Comparison of ENCODE assay signal across 16 cellular contexts in the genomic region with DNA sequence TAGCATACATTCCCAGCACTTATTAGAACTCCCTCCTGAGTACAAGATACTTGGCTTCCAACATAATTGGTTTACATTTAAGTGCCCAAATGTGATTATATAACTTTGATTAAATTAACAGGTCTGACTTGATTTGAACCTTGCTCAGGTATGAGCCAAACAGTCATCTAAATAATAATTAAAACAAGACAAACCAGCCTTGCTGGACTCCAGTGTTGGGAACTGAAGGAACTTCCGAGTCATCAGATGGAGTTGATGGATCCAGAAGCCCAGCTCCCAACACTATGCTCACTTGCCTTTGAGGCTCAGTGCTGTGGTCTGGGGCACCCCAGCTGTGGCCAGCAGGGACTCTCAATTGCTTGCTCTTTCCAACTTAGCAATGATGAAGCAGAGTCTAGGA.
DNase-seq lines count a peak whose midpoint lies in the region; TF ChIP-seq lines count a peak whose summit lies in the region.
"Had no signal": no experiment of that assay in that cellular context is flagged by ENCODE, and none has a peak within 500 bp of the region (broad histone marks: within the 10 kb centered on the region; RNA-seq: fewer than 3 reads in every experiment).

No MANE protein-coding gene starts in this region.

- H3K4me3 ChIP-seq in PC-9, result no peak overlapping the region
- H3K4me3 ChIP-seq in right atrium auricular region, result no peak overlapping the region
- H3K4me3 ChIP-seq: A549 had no signal

- H3K9me2 ChIP-seq in PC-9 (ENCODE audit: insufficient read depth), result no peaks in the 10 kb centered on the region

- peaks cover 37% of the 10 kb centered on the region for H3K4me1 ChIP-seq in PC-9 (replicated peaks; ENCODE audit: insufficient read depth)
- no peaks in the 10 kb centered on the region for H3K4me1 ChIP-seq in right atrium auricular region
- H3K4me1 ChIP-seq: A549, BE2C had no signal

- intact Hi-C loops in PC-9 (cut with micrococcal nuclease; ENCODE audit: unreplicated experiment), result no loop called here

- peaks cover 6% of the 10 kb centered on the region for H3K36me3 Mint-ChIP-seq in type B pancreatic cell

- DNase-seq in PC-9, result peak in 1 of 2 experiments; percentile 77
- peak; percentile 10 for DNase-seq in ecto neural progenitor cell (ENCODE audit: low spot score)
- peak; percentile 12 for DNase-seq in myocyte (ENCODE audit: low read depth)
- DNase-seq in type B pancreatic cell (ENCODE audit: extremely low spot score, unreplicated experiment), result no peak
- DNase-seq in right atrium auricular region (ENCODE audit: low spot score), result no peak
- DNase-seq in DMS53 treated with DMSO at 0.1 percent for 48 hours (lab: John Stamatoyannopoulos, UW; ENCODE audit: unreplicated experiment), result no peak
- no peak for DNase-seq in MV-4-11 (lab: John Stamatoyannopoulos, UW)
- DNase-seq: BE2C; CD4-positive, alpha-beta memory T cell; DMS79 treated with DMSO at 0.1 percent for 48 hours; EL; HCEC 1CT; HFFc6 had no signal

- H3K36me3 ChIP-seq in PC-9 (ENCODE audit: low read depth) (no peaks in the 10 kb centered on the region), right atrium auricular region (no peaks in the 10 kb centered on the region)
- H3K36me3 ChIP-seq: BE2C had no signal

- H3K4me2 ChIP-seq in PC-9, result peak overlapping the region; percentile 35
- H3K4me2 ChIP-seq: A549 had no signal

- H3K9me3 ChIP-seq in PC-9 (ENCODE audit: insufficient read depth, low read depth) (peaks cover 4% of the 10 kb centered on the region; the same call in 1 of the 2 replicates), right atrium auricular region (peaks cover 0 to 11% of the 10 kb centered on the region in 2 donors)
- H3K9me3 ChIP-seq: A549, BE2C had no signal

- no peak overlapping the region for H3K4me3 Mint-ChIP-seq in type B pancreatic cell
- H3K4me3 Mint-ChIP-seq: CD4-positive, alpha-beta memory T cell; HFFc6 had no signal

- no peaks in the 10 kb centered on the region for H3K27me3 Mint-ChIP-seq in type B pancreatic cell

- peaks cover 5% of the 10 kb centered on the region for H3K9me3 Mint-ChIP-seq in type B pancreatic cell

- no TSS peak for BruUV-seq in PC-9 (replicated peaks; lab: Mats Ljungman, UMichigan)

- POLR2A ChIA-PET in PC-9 (lab: Charles Lee; ENCODE audit: unreplicated experiment), result no interaction called here

- TF ChIP-seq CTCF in PC-9 (conservative IDR thresholded peaks at IDR 0.05) (no peak), type B pancreatic cell (conservative IDR thresholded peaks at IDR 0.05) (no peak), right atrium auricular region (IDR thresholded peaks at IDR 0.05) (no peak)

- H3K4me1 Mint-ChIP-seq in type B pancreatic cell (ENCODE audit: unreplicated experiment), result peaks cover 2% of the 10 kb centered on the region
- H3K4me1 Mint-ChIP-seq: CD4-positive, alpha-beta memory T cell had no signal

- H3K79me2 ChIP-seq in PC-9 (ENCODE audit: low read depth), result no peaks in the 10 kb centered on the region

- H3F3A ChIP-seq in PC-9 (ENCODE audit: insufficient read depth, low read depth), result no peaks in the 10 kb centered on the region

- H4K20me1 ChIP-seq in PC-9 (ENCODE audit: insufficient read depth), result no peaks in the 10 kb centered on the region

- H3K27me3 ChIP-seq in PC-9 (ENCODE audit: insufficient read depth, low read depth), result no peaks in the 10 kb centered on the region
- no peaks in the 10 kb centered on the region for H3K27me3 ChIP-seq in right atrium auricular region
- H3K27me3 ChIP-seq: BE2C had no signal

- H2AFZ ChIP-seq in PC-9, result peak overlapping the region; percentile 62; the same call in 1 of the 2 replicates

- H3K27ac ChIP-seq in PC-9 (0 out of 2 replicates have a peak overlapping the region, but pooled peaks have one; percentile 6), right atrium auricular region (no peak overlapping the region)
- H3K27ac ChIP-seq: A549, C4-2B, HL-60 had no signal

- CTCF ChIA-PET in PC-9 (lab: Charles Lee), result no interaction called here

- H3K27ac Mint-ChIP-seq in type B pancreatic cell, result peak overlapping the region; percentile 41
- H3K27ac Mint-ChIP-seq: CD4-positive, alpha-beta memory T cell; HFFc6 had no signal

Comparison
In these comparisons a context has a peak if more than half of its experiments do, and no peak if none do; other contexts are left out.
1. DNase-seq: peak in ecto neural progenitor cell (single experiment) and myocyte (single experiment); none in type B pancreatic cell (single experiment), right atrium auricular region (single experiment), DMS53 treated with DMSO at 0.1 percent for 48 hours (single experiment) and MV-4-11 (single experiment).